ENCODE assay signal across 24 cellular contexts in genomic region chr11:120875986-120876385, GRCh38.
"Had no signal": no experiment of that assay in that cellular context is flagged by ENCODE, and none has a peak within 500 bp of the region (broad histone marks: within the 10 kb centered on the region; RNA-seq: fewer than 3 reads in every experiment).

No MANE protein-coding gene starts in this region.

- ATAC-seq: activated naive CD4-positive, alpha-beta T cell treated with anti-CD3 and anti-CD28 coated beads, Interleukin-2, amount 50 U/mL, for 72 hours had no signal

- H3K27ac Mint-ChIP-seq: activated CD4-positive, alpha-beta memory T cell treated with anti-CD3 and anti-CD28 coated beads for 36 hours; activated CD4-positive, alpha-beta T cell treated with anti-CD3 and anti-CD28 coated beads, Interleukin-2, amount 10 ng/mL, durations not matched to agents 7 days and 5 days; activated naive CD4-positive, alpha-beta T cell treated with anti-CD3 and anti-CD28 coated beads, Interleukin-2, amount 50 U/mL, for 72 hours had no signal

- H3K9me3 ChIP-seq: Peyer's patch, SJCRH30, SK-N-SH had no signal

- H3K4me1 ChIP-seq: Peyer's patch, SJCRH30 had no signal

- H3K4me1 Mint-ChIP-seq: activated CD4-positive, alpha-beta T cell treated with anti-CD3 and anti-CD28 coated beads, Interleukin-2, amount 10 ng/mL, durations not matched to agents 7 days and 5 days had no signal

- H3K36me3 ChIP-seq: brain microvascular endothelial cell, cardiac muscle cell, Peyer's patch, SJCRH30 had no signal

- H3K4me2 ChIP-seq: SK-N-SH had no signal

- H3K36me3 Mint-ChIP-seq: activated CD4-positive, alpha-beta memory T cell treated with anti-CD3 and anti-CD28 coated beads for 36 hours; activated naive CD4-positive, alpha-beta T cell treated with anti-CD3 and anti-CD28 coated beads, Interleukin-2, amount 50 U/mL, for 72 hours had no signal

- H3K27me3 ChIP-seq: brain microvascular endothelial cell, Peyer's patch had no signal

- H3K9ac ChIP-seq: SK-N-SH had no signal

- DNase-seq: activated CD4-positive, alpha-beta memory T cell treated with anti-CD3 and anti-CD28 coated beads for 36 hours; activated CD4-positive, alpha-beta T cell treated with anti-CD3 and anti-CD28 coated beads, Interleukin-2, amount 10 ng/mL, durations not matched to agents 7 days and 5 days; activated CD4-positive, CD25-positive, alpha-beta regulatory T cell; activated CD8-positive, alpha-beta memory T cell treated with anti-CD3 and anti-CD28 coated beads, Interleukin-2, amount 50 U/mL, for 4 hours; activated effector memory CD4-positive, alpha-beta T cell treated with anti-CD3 and anti-CD28 coated beads, Interleukin-2, amount 50 U/mL, for 16 hours; activated naive CD4-positive, alpha-beta T cell treated with Interleukin-2 at 50 U/mL for 16 hours; brain microvascular endothelial cell; Kasumi-1; KBM-7; NCI-H1105 treated with DMSO at 0.1 percent for 48 hours; NCI-H146; NCI-H187 treated with DMSO at 0.1 percent for 48 hours; NCI-H2081 treated with DMSO at 0.1 percent for 48 hours; NCI-H446; NCI-H524; Peyer's patch; Right ventricle myocardium superior; SJCRH30; SK-N-SH; T-helper 1 cell had no signal

- H3K4me3 ChIP-seq: cardiac muscle cell, Peyer's patch, SJCRH30 had no signal

- H3K4me3 Mint-ChIP-seq: activated CD4-positive, alpha-beta memory T cell treated with anti-CD3 and anti-CD28 coated beads for 36 hours; activated CD4-positive, alpha-beta T cell treated with anti-CD3 and anti-CD28 coated beads, Interleukin-2, amount 10 ng/mL, durations not matched to agents 7 days and 5 days had no signal

- H3K27me3 Mint-ChIP-seq: activated CD4-positive, alpha-beta T cell treated with anti-CD3 and anti-CD28 coated beads, Interleukin-2, amount 10 ng/mL, durations not matched to agents 7 days and 5 days had no signal

- H3K27ac ChIP-seq: brain microvascular endothelial cell, cardiac muscle cell, Peyer's patch, RWPE1, SJCRH30, VCaP had no signal
